Comparison of ENCODE assay signal across 8 cellular contexts in genomic region chr6:144350176-144350575, GRCh38.
DNase-seq lines count a peak whose midpoint lies in the region; ATAC-seq, FAIRE-seq and TF ChIP-seq lines count a peak whose summit lies in the region.

No MANE protein-coding gene starts in this region.

- no peaks in the 10 kb centered on the region for H3K36me3 ChIP-seq in DOHH2 (ENCODE audit: control insufficient read depth, low read length)
- H3K36me3 ChIP-seq in RWPE2 (ENCODE audit: low read depth): no peaks in the 10 kb centered on the region
- no peaks in the 10 kb centered on the region for H3K36me3 ChIP-seq in lower lobe of right lung
- H3K36me3 ChIP-seq in pancreas: no peaks in the 10 kb centered on the region

- in situ Hi-C loops in GM13976 (cut with MboI; ENCODE audit: low sequenced_read_pairs, unreplicated experiment): no loop called here

- 42 to 49% methylated on average over 4 of the region's 4 CpGs for WGBS in pancreas, 2 donors

- no peak for DNase-seq in RWPE2 (ENCODE audit: low spot score)
- no peak for DNase-seq in lower lobe of right lung
- DNase-seq in DMS 273 treated with DMSO at 0.1 percent for 48 hours (lab: John Stamatoyannopoulos, UW): no peak
- no peak for DNase-seq in GM13976 (ENCODE audit: low spot score)
- DNase-seq in pancreas: no peak
- DNase-seq in LoVo (ENCODE audit: low spot score): no peak

- H3F3A ChIP-seq in DOHH2 (ENCODE audit: control insufficient read depth, insufficient read depth): peaks cover 7% of the 10 kb centered on the region

- H3K4me1 ChIP-seq in DOHH2 (ENCODE audit: control insufficient read depth, low read length) (peaks cover 33% of the 10 kb centered on the region), RWPE2 (ENCODE audit: insufficient read depth, poor library complexity, severe bottlenecking) (peaks cover 40% of the 10 kb centered on the region), lower lobe of right lung (peaks cover 88% of the 10 kb centered on the region), pancreas (peaks cover 12 to 41% (median 26%) of the 10 kb centered on the region in 3 donors)

- TF ChIP-seq CTCF in DOHH2 (IDR thresholded peaks at IDR 0.05; ENCODE audit: low read depth, low read length, poor library complexity, severe bottlenecking): no peak
- TF ChIP-seq CTCF in RWPE2 (IDR thresholded peaks at IDR 0.05; ENCODE audit: poor library complexity, severe bottlenecking): no peak
- no peak for TF ChIP-seq CTCF in lower lobe of right lung (IDR thresholded peaks at IDR 0.05)
- TF ChIP-seq CTCF in GM13976 (IDR thresholded peaks at IDR 0.05; ENCODE audit: borderline replicate concordance, control extremely low read depth, extremely low read depth, insufficient read depth, missing control alignments): no peak
- TF ChIP-seq CTCF in pancreas (IDR thresholded peaks at IDR 0.05): no peak

- peaks cover 33% of the 10 kb centered on the region for H3K27me3 ChIP-seq in DOHH2 (ENCODE audit: control insufficient read depth, low read length)
- no peaks in the 10 kb centered on the region for H3K27me3 ChIP-seq in RWPE2 (ENCODE audit: insufficient read depth, poor library complexity, severe bottlenecking)
- H3K27me3 ChIP-seq in lower lobe of right lung (ENCODE audit: low read depth): no peaks in the 10 kb centered on the region
- H3K27me3 ChIP-seq in pancreas: no peaks in the 10 kb centered on the region

- H3K27ac ChIP-seq in DOHH2 (ENCODE audit: low read depth, low read length) (no peak overlapping the region), RWPE2 (ENCODE audit: poor library complexity, severe bottlenecking) (peak overlapping the region; percentile 68), lower lobe of right lung (peak overlapping the region; percentile 69), pancreas (peak overlapping the region in 2 of 4 donors; percentile 48 to 55)

- ATAC-seq in GM21619 (IDR thresholded peaks at IDR 0.05; ENCODE audit: unreplicated experiment) (peak; percentile 34), RWPE2 (ENCODE audit: low read depth) (no peak), lower lobe of right lung (no peak), pancreas (no peak)

- H3K9me3 ChIP-seq in DOHH2 (ENCODE audit: control insufficient read depth, insufficient read depth, low read length) (no peaks in the 10 kb centered on the region), RWPE2 (ENCODE audit: severe bottlenecking) (no peaks in the 10 kb centered on the region), lower lobe of right lung (no peaks in the 10 kb centered on the region), pancreas (no peaks in the 10 kb centered on the region)

- H3K79me2 ChIP-seq in DOHH2 (ENCODE audit: control insufficient read depth, low read length): no peaks in the 10 kb centered on the region

- intact Hi-C loops in lower lobe of right lung (cut with DNase I): no loop called here
- intact Hi-C loops in pancreas (cut with DNase I): no loop called here

- no peak overlapping the region for H3K4me3 ChIP-seq in DOHH2 (ENCODE audit: low read length)
- H3K4me3 ChIP-seq in RWPE2 (ENCODE audit: severe bottlenecking): no peak overlapping the region
- peak overlapping the region; percentile 15 for H3K4me3 ChIP-seq in lower lobe of right lung
- H3K4me3 ChIP-seq in pancreas: no peak overlapping the region

- H4K20me1 ChIP-seq in DOHH2 (ENCODE audit: control insufficient read depth, insufficient read depth, low read depth, low read length): no peaks in the 10 kb centered on the region

- no peaks in the 10 kb centered on the region for H3K9me2 ChIP-seq in DOHH2 (replicated peaks; ENCODE audit: control insufficient read depth, low read length)

- no peak for FAIRE-seq in pancreas (lab: Jason Lieb, UNC)

- 0 out of 2 replicates have a peak overlapping the region, but pooled peaks have one; percentile 19 for H3K4me2 ChIP-seq in DOHH2 (ENCODE audit: low read length)
